In genomic region chr2:10792660-10793400, GRCh38 we compare ENCODE assay signal across 19 cellular contexts. TPM values are rescaled to one million over a fixed set of nuclear protein-coding genes. Genes with fewer than 3 reads are reported as not detected.
A peak's percentile ranks its signal among the peaks of the same experiment; 100 is the strongest.
DNase-seq lines count a peak whose midpoint lies in the region; ATAC-seq, FAIRE-seq and TF ChIP-seq lines count a peak whose summit lies in the region.
"Had no signal": no experiment of that assay in that cellular context is flagged by ENCODE, and none has a peak within 500 bp of the region (broad histone marks: within the 10 kb centered on the region; RNA-seq: fewer than 3 reads in every experiment).

No MANE protein-coding gene starts in this region.

- H3K9me3 ChIP-seq in OCI-LY3 (ENCODE audit: insufficient read depth, low read length) (no peaks in the 10 kb centered on the region), H1 (ENCODE audit: insufficient read depth in 2 of 2, low read depth in 1 of 2, low read length in 1 of 2) (no peaks in the 10 kb centered on the region), spleen (no peaks in the 10 kb centered on the region)
- H3K9me3 ChIP-seq: mucosa of descending colon, psoas muscle, SJSA1 had no signal

- H3K23me2 ChIP-seq in H1 (ENCODE audit: low read depth, low read length) = no peaks in the 10 kb centered on the region

- H3K27me3 ChIP-seq in OCI-LY3 (ENCODE audit: low read depth, low read length) (no peaks in the 10 kb centered on the region), H1 (replicated peaks in 1 of 4; ENCODE audit: control insufficient read depth in 3 of 4, extremely low read depth in 1 of 4, insufficient read depth in 3 of 4, low read length in 3 of 4) (no peaks in the 10 kb centered on the region), spleen (replicated peaks in 1 of 7) (no peaks in the 10 kb centered on the region)
- H3K27me3 ChIP-seq: SJSA1 had no signal

- no peak overlapping the region for H2AFZ ChIP-seq in OCI-LY3 (ENCODE audit: low read depth, low read length)
- no peak overlapping the region for H2AFZ ChIP-seq in H1 (ENCODE audit: low read length)

- no peak for DNase-seq in activated naive CD4-positive, alpha-beta T cell treated with anti-CD3 and anti-CD28 coated beads, Interleukin-2, amount 10 ng/mL, durations not matched to agents 7 days and 5 days
- no peak for DNase-seq in activated naive CD4-positive, alpha-beta T cell treated with anti-CD3 and anti-CD28 coated beads, Interleukin-2, amount 50 U/mL, for 72 hours (ENCODE audit: low spot score in 2 of 2)
- DNase-seq in H1 (ENCODE audit: low read depth in 1 of 2, low spot score in 2 of 2) (no peak), spleen (peak; percentile 64), NCI-H2196 (lab: John Stamatoyannopoulos, UW; ENCODE audit: unreplicated experiment) (no peak), H4 (ENCODE audit: low spot score) (no peak), GM10248 (ENCODE audit: extremely low spot score) (no peak)
- DNase-seq: activated naive CD8-positive, alpha-beta T cell treated with anti-CD3 and anti-CD28 coated beads, Interleukin-2, amount 10 ng/mL, durations not matched to agents 7 days and 5 days; AML-193; GF-D8; mucosa of descending colon; NCI-H1930; NCI-H82; psoas muscle; stimulated activated CD4-positive, alpha-beta T cell treated with anti-CD3 and anti-CD28 coated beads, Interleukin-1b, Interleukin-23, amount 100 ng/mL, for 48 hours had no signal

- peak; percentile 35 to 47 for TF ChIP-seq RAD21 in H1 (IDR thresholded peaks at IDR 0.05 in 1 of 2, conservative IDR thresholded peaks at IDR 0.05 in 1 of 2; ENCODE audit: low read depth in 2 of 2, low read length in 2 of 2)

- H3K79me1 ChIP-seq in H1 (ENCODE audit: low read depth, low read length) = peaks cover 9% of the 10 kb centered on the region

- no peak overlapping the region for H4K91ac ChIP-seq in H1 (replicated peaks; ENCODE audit: insufficient read length, low read length)

- H3K56ac ChIP-seq in H1 (replicated peaks; ENCODE audit: insufficient read length, low read depth, low read length) = no peak overlapping the region

- no peak overlapping the region for H2BK5ac ChIP-seq in H1 (ENCODE audit: low read depth, low read length)

- no peak for ATAC-seq in activated naive CD4-positive, alpha-beta T cell treated with anti-CD3 and anti-CD28 coated beads, Interleukin-2, amount 50 U/mL, for 72 hours
- ATAC-seq: mucosa of descending colon; stimulated activated memory B cell treated with anti-CD40 and anti-IgM and Interleukin-4, amounts not matched to agents 10 μg/mL and 1 μg/mL and 100 μg/mL, for 72 hours had no signal

- no peak for TF ChIP-seq POLR2A in H1 (IDR thresholded peaks at IDR 0.05; ENCODE audit: control extremely low read depth in 1 of 2, low read depth in 2 of 2, low read length in 2 of 2)
- TF ChIP-seq POLR2A in spleen (IDR thresholded peaks at IDR 0.05) = no peak

- H4K20me1 ChIP-seq in OCI-LY3 (ENCODE audit: insufficient read depth, low read length) (peaks cover 65% of the 10 kb centered on the region), H1 (replicated peaks in 1 of 2; ENCODE audit: control insufficient read depth in 1 of 2, insufficient read depth in 2 of 2, low read length in 2 of 2) (peaks cover 9 to 12% of the 10 kb centered on the region in 2 experiments)

- no peak overlapping the region for H3K9ac ChIP-seq in OCI-LY3 (ENCODE audit: low read length)
- no peak overlapping the region for H3K9ac ChIP-seq in H1 (replicated peaks in 1 of 4; ENCODE audit: extremely low read depth in 1 of 4, low read depth in 3 of 4, low read length in 3 of 4)

- H4K8ac ChIP-seq in H1 (ENCODE audit: extremely low read depth, insufficient read depth, low read length) = peak overlapping the region; percentile 25; the same call in 1 of the 2 replicates

- H3K9me3 Mint-ChIP-seq in activated naive CD4-positive, alpha-beta T cell treated with anti-CD3 and anti-CD28 coated beads, Interleukin-2, amount 10 ng/mL, durations not matched to agents 7 days and 5 days = no peaks in the 10 kb centered on the region
- no peaks in the 10 kb centered on the region for H3K9me3 Mint-ChIP-seq in activated naive CD4-positive, alpha-beta T cell treated with anti-CD3 and anti-CD28 coated beads, Interleukin-2, amount 50 U/mL, for 72 hours
- H3K9me3 Mint-ChIP-seq: activated naive CD8-positive, alpha-beta T cell treated with anti-CD3 and anti-CD28 coated beads, Interleukin-2, amount 10 ng/mL, durations not matched to agents 7 days and 5 days; stimulated activated memory B cell treated with anti-CD40 and anti-IgM and Interleukin-4, amounts not matched to agents 10 μg/mL and 1 μg/mL and 100 μg/mL, for 72 hours had no signal

- H3K18ac ChIP-seq in H1 (ENCODE audit: extremely low read depth, low read length) = no peak overlapping the region

- H3K27ac ChIP-seq in OCI-LY3 (ENCODE audit: low read length) = no peak overlapping the region
- no peak overlapping the region for H3K27ac ChIP-seq in H1 (ENCODE audit: low read depth, low read length)
- H3K27ac ChIP-seq in spleen = peak overlapping the region in 4 of 8 donors; percentile 62 to 77 (median 68)
- H3K27ac ChIP-seq: psoas muscle, SJSA1 had no signal

- no peak overlapping the region for H2BK12ac ChIP-seq in H1 (ENCODE audit: low read depth, low read length)

- H3K36me3 ChIP-seq in OCI-LY3 (replicated peaks; ENCODE audit: low read depth, low read length) (peaks cover 77% of the 10 kb centered on the region), H1 (ENCODE audit: control insufficient read depth in 2 of 4, insufficient read depth in 4 of 4, low read length in 3 of 4) (peaks cover 28 to 92% (median 68%) of the 10 kb centered on the region in 4 experiments), spleen (peaks cover 0 to 100% (median 89%) of the 10 kb centered on the region in 6 donors)

- peaks cover 79% of the 10 kb centered on the region for H3K79me2 ChIP-seq in OCI-LY3 (ENCODE audit: low read length)
- H3K79me2 ChIP-seq in H1 (ENCODE audit: control insufficient read depth in 1 of 2, insufficient read depth in 2 of 2, low read length in 2 of 2) = peaks cover 0 to 25% of the 10 kb centered on the region in 2 experiments; a peak in 2 of 4 replicates

- TF ChIP-seq CTCF in OCI-LY3 (IDR thresholded peaks at IDR 0.05; ENCODE audit: low read depth, low read length) (peak; percentile 9; the same call in 1 of the 2 replicates), H1 (IDR thresholded peaks at IDR 0.05; ENCODE audit: control extremely low read depth in 1 of 3, insufficient read depth in 1 of 3, low read depth in 1 of 3, low read length in 3 of 3) (peak; percentile 49 to 65 (median 55)), spleen (IDR thresholded peaks at IDR 0.05 in 8 of 11, conservative IDR thresholded peaks at IDR 0.05 in 3 of 11) (no peak), GM10248 (IDR thresholded peaks at IDR 0.05; ENCODE audit: control extremely low read depth, extremely low read depth, low read depth, missing control alignments) (no peak)

- no peak overlapping the region for H3K23ac ChIP-seq in H1 (ENCODE audit: insufficient read length)

- no peak overlapping the region for H3K14ac ChIP-seq in H1 (ENCODE audit: insufficient read length)

- H3K27ac Mint-ChIP-seq in activated naive CD4-positive, alpha-beta T cell treated with anti-CD3 and anti-CD28 coated beads, Interleukin-2, amount 10 ng/mL, durations not matched to agents 7 days and 5 days = peak overlapping the region; percentile 6
- H3K27ac Mint-ChIP-seq in activated naive CD4-positive, alpha-beta T cell treated with anti-CD3 and anti-CD28 coated beads, Interleukin-2, amount 50 U/mL, for 72 hours = peak overlapping the region in 1 of 2 donors; percentile 70
- H3K27ac Mint-ChIP-seq: activated naive CD8-positive, alpha-beta T cell treated with anti-CD3 and anti-CD28 coated beads, Interleukin-2, amount 10 ng/mL, durations not matched to agents 7 days and 5 days had no signal

- FAIRE-seq in H1 (lab: Jason Lieb, UNC) = no peak
- FAIRE-seq: colon had no signal

- H3K4me2 ChIP-seq in OCI-LY3 (ENCODE audit: low read length) (no peak overlapping the region), H1 (ENCODE audit: insufficient read depth in 1 of 2, low read depth in 2 of 2, low read length in 2 of 2) (no peak overlapping the region)

- POLR2A ChIA-PET in H1 (lab: Charles Lee; ENCODE audit: partially characterized antibody) = interaction anchor here (0.6 to 1.5 kb wide), 2 partner anchors 19 to 40 kb away, joined by 3 read pairs; partner anchors contain the start of gene PDIA6
- POLR2A ChIA-PET in GM10248 (lab: Yijun Ruan, JAX) = no interaction called here

- H2AK5ac ChIP-seq in H1 (ENCODE audit: low read depth, low read length) = no peak overlapping the region

- H4K5ac ChIP-seq in H1 (ENCODE audit: insufficient read length, low read depth, low read length) = no peak overlapping the region

- no peak for TF ChIP-seq EP300 in H1 (IDR thresholded peaks at IDR 0.05; ENCODE audit: borderline replicate concordance in 1 of 2, low read depth in 2 of 2, low read length in 2 of 2)

- no peaks in the 10 kb centered on the region for H3K27me3 Mint-ChIP-seq in activated naive CD4-positive, alpha-beta T cell treated with anti-CD3 and anti-CD28 coated beads, Interleukin-2, amount 10 ng/mL, durations not matched to agents 7 days and 5 days
- H3K27me3 Mint-ChIP-seq: activated naive CD8-positive, alpha-beta T cell treated with anti-CD3 and anti-CD28 coated beads, Interleukin-2, amount 10 ng/mL, durations not matched to agents 7 days and 5 days; stimulated activated memory B cell treated with anti-CD40 and anti-IgM and Interleukin-4, amounts not matched to agents 10 μg/mL and 1 μg/mL and 100 μg/mL, for 72 hours had no signal

- no peak overlapping the region for H2BK15ac ChIP-seq in H1 (ENCODE audit: low read length)

- peaks cover 57% of the 10 kb centered on the region for H3K36me3 Mint-ChIP-seq in activated naive CD4-positive, alpha-beta T cell treated with anti-CD3 and anti-CD28 coated beads, Interleukin-2, amount 10 ng/mL, durations not matched to agents 7 days and 5 days
- peaks cover 17 to 24% of the 10 kb centered on the region in 2 donors for H3K36me3 Mint-ChIP-seq in activated naive CD4-positive, alpha-beta T cell treated with anti-CD3 and anti-CD28 coated beads, Interleukin-2, amount 50 U/mL, for 72 hours

- H3K4me1 ChIP-seq in OCI-LY3 (ENCODE audit: low read length) (peaks cover 16% of the 10 kb centered on the region; the same call in 1 of the 2 replicates), H1 (replicated peaks in 1 of 4; ENCODE audit: control insufficient read depth in 3 of 4, insufficient read depth in 4 of 4, low read length in 3 of 4) (no peaks in the 10 kb centered on the region), spleen (peaks cover 0 to 34% (median 20%) of the 10 kb centered on the region in 6 donors)
- H3K4me1 ChIP-seq: psoas muscle, SJSA1 had no signal

- no peak overlapping the region for H3K4ac ChIP-seq in H1 (replicated peaks; ENCODE audit: insufficient read length, low read depth, low read length)

- H3K4me3 ChIP-seq in OCI-LY3 (ENCODE audit: low read length) = no peak overlapping the region
- no peak overlapping the region for H3K4me3 ChIP-seq in H1 (ENCODE audit: extremely low read depth in 1 of 4, insufficient read depth in 2 of 4, low read depth in 3 of 4, low read length in 4 of 4)
- no peak overlapping the region for H3K4me3 ChIP-seq in spleen
- H3K4me3 ChIP-seq: mucosa of descending colon, psoas muscle, SJSA1 had no signal

- no peak overlapping the region for H2BK20ac ChIP-seq in H1 (ENCODE audit: low read length)

- H2BK120ac ChIP-seq in H1 (replicated peaks; ENCODE audit: low read depth, low read length) = no peak overlapping the region

- no peak overlapping the region for H3K4me3 Mint-ChIP-seq in activated naive CD4-positive, alpha-beta T cell treated with anti-CD3 and anti-CD28 coated beads, Interleukin-2, amount 10 ng/mL, durations not matched to agents 7 days and 5 days
- H3K4me3 Mint-ChIP-seq: activated naive CD8-positive, alpha-beta T cell treated with anti-CD3 and anti-CD28 coated beads, Interleukin-2, amount 10 ng/mL, durations not matched to agents 7 days and 5 days; stimulated activated memory B cell treated with anti-CD40 and anti-IgM and Interleukin-4, amounts not matched to agents 10 μg/mL and 1 μg/mL and 100 μg/mL, for 72 hours had no signal

- peaks cover 21% of the 10 kb centered on the region for H3K4me1 Mint-ChIP-seq in activated naive CD4-positive, alpha-beta T cell treated with anti-CD3 and anti-CD28 coated beads, Interleukin-2, amount 10 ng/mL, durations not matched to agents 7 days and 5 days

- 89% methylated on average over 17 of the region's 17 CpGs; no CpG with 5 or more reads in 1 of the 2 experiments for WGBS in H1 (ENCODE audit: extremely low coverage in 1 of 2, insufficient coverage in 1 of 2, insufficient read length in 1 of 2, insufficient replicate concordance in 2 of 2, low coverage in 1 of 2, low lambda C conversion rate in 2 of 2, missing lambda C conversion rate in 1 of 2), 2 experiments
- 92 to 97% (median 92%) methylated on average over 17 of the region's 17 CpGs for WGBS in spleen, 5 donors

- intact Hi-C loops in spleen (cut with DNase I; ENCODE audit: low total_unique reads) = no loop called here

- CTCF ChIA-PET in activated naive CD4-positive, alpha-beta T cell treated with anti-CD3 and anti-CD28 coated beads, Interleukin-2, amount 10 ng/mL, durations not matched to agents 7 days and 5 days (lab: Charles Lee) = no interaction called here
- CTCF ChIA-PET in H1 (lab: Charles Lee; ENCODE audit: partially characterized antibody) = interaction anchor here (1.0 to 4.4 kb wide), 10 partner anchors 11 to 105 kb away, joined by 3 to 20 read pairs (median 6); no protein-coding TSS in a partner anchor
- CTCF ChIA-PET in GM10248 (lab: Yijun Ruan, JAX) = interaction anchor here (0.7 to 3.4 kb wide), 2 partner anchors 11 to 40 kb away, joined by 3 to 9 read pairs; no protein-coding TSS in a partner anchor

RNA-seq across cellular contexts. Expression of gene PDIA6, which starts 19.8 kb away (rescaled TPM):
- 100 to 1,000 TPM; 110 to 133 TPM for total RNA-seq in activated naive CD4-positive, alpha-beta T cell treated with anti-CD3 and anti-CD28 coated beads, Interleukin-2, amount 50 U/mL, for 72 hours
- 383 and 384 TPM in 2 replicates for total RNA-seq in H1 (2021; fragmentation: NEBNext Ultra II Directional; extraction: Animal tissue kit (Norgen Biotek cat#: 25700))
- 140 and 181 TPM in 2 replicates for polyA plus RNA-seq in H1 (2011; rRNA removed)
- polyA plus RNA-seq in H1 (2011; cell fraction: cytosol; rRNA removed) = 288 TPM
- 82.8 TPM for polyA plus RNA-seq in H1 (2011; cell fraction: nucleus; rRNA removed)
- polyA plus RNA-seq in H1 (2012, experiment 1 of 2) = 288 to 306 TPM (median 300 TPM) in 4 replicates
- polyA plus RNA-seq in H1 (2012, experiment 2 of 2) = 64.6 TPM
- 508 TPM for polyA plus RNA-seq in H1 (2013, experiment 1 of 2)
- polyA plus RNA-seq in H1 (2013, experiment 2 of 2) = 560 TPM
- polyA minus RNA-seq in H1 (2011; rRNA and poly(A)+ RNA removed) = 136 and 139 TPM in 2 replicates
- polyA minus RNA-seq in H1 (2011; cell fraction: cytosol; rRNA and poly(A)+ RNA removed) = 120 TPM
- 54.6 TPM for polyA minus RNA-seq in H1 (2011; cell fraction: nucleus; rRNA and poly(A)+ RNA removed)
- total RNA-seq in spleen = 100 to 1,000 TPM; 100 to 164 (median 131) TPM
- 10 to 100 TPM; 29.7 to 60.5 (median 56.0) TPM for polyA plus RNA-seq in spleen
- total RNA-seq in H4 (2014; rRNA removed; shearing (Covaris generic)) = 277 and 293 TPM in 2 replicates

Comparison
In these comparisons a context has a peak if more than half of its experiments do, and no peak if none do; other contexts are left out.
1. CTCF ChIP-seq: peak in OCI-LY3 (single experiment) and H1 (3 of 3); none in spleen (0 of 11) and GM10248 (single experiment).